In genomic region chr1:55287732-55288131, GRCh38 we compare ENCODE assay signal across 10 cellular contexts.
DNase-seq lines count a peak whose midpoint lies in the region; ATAC-seq lines count a peak whose summit lies in the region.
"Had no signal": no experiment of that assay in that cellular context is flagged by ENCODE, and none has a peak within 500 bp of the region (broad histone marks: within the 10 kb centered on the region; RNA-seq: fewer than 3 reads in every experiment).

No MANE protein-coding gene starts in this region.

- ATAC-seq in GM18867 (IDR thresholded peaks at IDR 0.05; ENCODE audit: unreplicated experiment) = peak; percentile 51
- ATAC-seq in GM21528 (IDR thresholded peaks at IDR 0.05; ENCODE audit: low FRiP score, unreplicated experiment) = peak; percentile 50
- peak; percentile 30 for ATAC-seq in HG03354 (IDR thresholded peaks at IDR 0.05; ENCODE audit: poor library complexity, severe bottlenecking, unreplicated experiment)

- DNase-seq in germinal center (ENCODE audit: low spot score) = peak; percentile 24
- DNase-seq in ureter (ENCODE audit: low spot score) = no peak
- DNase-seq in hypothalamus (lab: John Stamatoyannopoulos, UW) = no peak
- no peak for DNase-seq in NOMO-1 (lab: John Stamatoyannopoulos, UW; ENCODE audit: unreplicated experiment in 2 of 2)
- DNase-seq in COLO668 (lab: John Stamatoyannopoulos, UW; ENCODE audit: unreplicated experiment) = no peak
- DNase-seq: activated effector memory CD4-positive, alpha-beta T cell treated with Interleukin-2 at 50 U/mL for 16 hours; NCI-H187 had no signal
